In genomic region chr16:88792668-88793587, GRCh38 we compare ENCODE assay signal across 1 cellular context.
TF ChIP-seq lines count a peak whose summit lies in the region.

No MANE protein-coding gene starts in this region.

TF ChIP-seq in IMR-90, 13 proteins besides CTCF, POLR2A, EP300 and RAD21:
- TF ChIP-seq FOS (IDR thresholded peaks at IDR 0.05; ENCODE audit: low read depth, low read length) (no peak), SMC3 (IDR thresholded peaks at IDR 0.05; ENCODE audit: low read depth, low read length) (no peak)
- TF ChIP-seq, protein P1, sequence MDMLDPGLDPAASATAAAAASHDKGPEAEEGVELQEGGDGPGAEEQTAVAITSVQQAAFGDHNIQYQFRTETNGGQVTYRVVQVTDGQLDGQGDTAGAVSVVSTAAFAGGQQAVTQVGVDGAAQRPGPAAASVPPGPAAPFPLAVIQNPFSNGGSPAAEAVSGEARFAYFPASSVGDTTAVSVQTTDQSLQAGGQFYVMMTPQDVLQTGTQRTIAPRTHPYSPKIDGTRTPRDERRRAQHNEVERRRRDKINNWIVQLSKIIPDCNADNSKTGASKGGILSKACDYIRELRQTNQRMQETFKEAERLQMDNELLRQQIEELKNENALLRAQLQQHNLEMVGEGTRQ (IDR thresholded peaks at IDR 0.05; ENCODE audit: low read depth, low read length), result no peak
